ENCODE assay signal across 19 cellular contexts in genomic region chr17:10243905-10244844, GRCh38. TPM values are rescaled to one million over a fixed set of nuclear protein-coding genes. Genes with fewer than 3 reads are reported as not detected.
DNase-seq lines count a peak whose midpoint lies in the region; ATAC-seq and TF ChIP-seq lines count a peak whose summit lies in the region.
"Had no signal": no experiment of that assay in that cellular context is flagged by ENCODE, and none has a peak within 500 bp of the region (broad histone marks: within the 10 kb centered on the region; RNA-seq: fewer than 3 reads in every experiment).

No MANE protein-coding gene starts in this region.

- H3K9me3 ChIP-seq in osteoblast (ENCODE audit: low read depth, low read length) (no peaks in the 10 kb centered on the region), transverse colon (no peaks in the 10 kb centered on the region)

- DNase-seq in AG10803 (ENCODE audit: low read depth), result peak; percentile 72
- DNase-seq in LoVo (ENCODE audit: low spot score), result peak; percentile 16
- peak; percentile 10 to 56 for DNase-seq in foreskin keratinocyte
- peak; percentile 62 for DNase-seq in osteoblast (ENCODE audit: insufficient read length, low spot score, missing footprints)
- no peak for DNase-seq in NCI-H1694 (lab: John Stamatoyannopoulos, UW)
- no peak for DNase-seq in transverse colon
- DNase-seq in SW480 (ENCODE audit: low spot score), result no peak
- DNase-seq: activated CD8-positive, alpha-beta memory T cell treated with anti-CD3 and anti-CD28 coated beads, Interleukin-2, amount 50 U/mL, for 48 hours; effector memory CD8-positive, alpha-beta T cell; Kasumi-1; natural killer cell; NCI-H187 treated with DMSO at 0.1 percent for 48 hours; NCI-H774; stimulated activated CD4-positive, alpha-beta T cell treated with anti-CD3 and anti-CD28 coated beads, Interleukin-4, amount 100 ng/mL, for 4 hours; T-helper 9 cell had no signal

- intact Hi-C loops in transverse colon (cut with DNase I; ENCODE audit: low total_unique reads), result no loop called here

- ATAC-seq in foreskin keratinocyte (peak; percentile 79), GM21423 (IDR thresholded peaks at IDR 0.05; ENCODE audit: unreplicated experiment) (no peak)
- ATAC-seq: activated naive CD4-positive, alpha-beta T cell treated with anti-CD3 and anti-CD28 coated beads, Interleukin-2, amount 50 U/mL, for 72 hours; effector memory CD8-positive, alpha-beta T cell; natural killer cell; stimulated activated effector memory CD8-positive, alpha-beta T cell treated with anti-CD3 and anti-CD28 coated beads, Interleukin-12 subunit alpha, Interleukin-12 subunit beta, amount 100 ng/mL, for 72 hours had no signal

- WGBS in transverse colon (ENCODE audit: low coverage in 1 of 2), 2 donors, result 54 to 62% methylated on average over 7 to 12 of the region's 12 CpGs

- H3K27me3 ChIP-seq in foreskin keratinocyte (no peaks in the 10 kb centered on the region), osteoblast (ENCODE audit: insufficient read depth, low read length) (no peaks in the 10 kb centered on the region), transverse colon (no peaks in the 10 kb centered on the region)
- H3K27me3 ChIP-seq: cardiac muscle cell had no signal

- no peak overlapping the region for H3K4me2 ChIP-seq in osteoblast (ENCODE audit: insufficient read depth, low read length)

- in situ Hi-C loops in transverse colon (cut with MboI; ENCODE audit: low pct_ligation_motif_present in 1 of 4, low pct_unique_long_range_greater_than_20kb in 1 of 4, low sequenced_read_pairs in 3 of 4), result no loop called here

- no peak for TF ChIP-seq EP300 in transverse colon (IDR thresholded peaks at IDR 0.05; ENCODE audit: low read depth)

- H3K27ac ChIP-seq in foreskin keratinocyte (no peak overlapping the region), osteoblast (ENCODE audit: low read depth, low read length) (no peak overlapping the region), transverse colon (no peak overlapping the region)
- H3K27ac ChIP-seq: cardiac muscle cell had no signal

- H3K36me3 ChIP-seq in osteoblast (ENCODE audit: insufficient read depth, low read length) (no peaks in the 10 kb centered on the region), transverse colon (no peaks in the 10 kb centered on the region)
- H3K36me3 ChIP-seq: cardiac muscle cell had no signal

- no peak overlapping the region for H3K4me3 ChIP-seq in AG10803 (ENCODE audit: low read length)
- H3K4me3 ChIP-seq in osteoblast (ENCODE audit: insufficient read depth, low read length), result no peak overlapping the region
- H3K4me3 ChIP-seq in transverse colon, result no peak overlapping the region
- H3K4me3 ChIP-seq: cardiac muscle cell had no signal

- TF ChIP-seq CTCF in AG10803 (conservative IDR thresholded peaks at IDR 0.05; ENCODE audit: low read length), result no peak
- no peak for TF ChIP-seq CTCF in foreskin keratinocyte (conservative IDR thresholded peaks at IDR 0.05)
- TF ChIP-seq CTCF in osteoblast (IDR thresholded peaks at IDR 0.05; ENCODE audit: extremely low read depth, low read depth, low read length), result no peak
- no peak for TF ChIP-seq CTCF in transverse colon (IDR thresholded peaks at IDR 0.05)

- no peak overlapping the region for H2AFZ ChIP-seq in osteoblast (ENCODE audit: low read length)

- TF ChIP-seq POLR2A in transverse colon (IDR thresholded peaks at IDR 0.05), result no peak

- no peaks in the 10 kb centered on the region for H4K20me1 ChIP-seq in osteoblast (ENCODE audit: insufficient read depth, low read length)

- H3K4me1 ChIP-seq in foreskin keratinocyte, result no peaks in the 10 kb centered on the region
- no peaks in the 10 kb centered on the region for H3K4me1 ChIP-seq in osteoblast (ENCODE audit: insufficient read depth, low read length)
- H3K4me1 ChIP-seq in transverse colon, result no peaks in the 10 kb centered on the region

- no peaks in the 10 kb centered on the region for H3K79me2 ChIP-seq in osteoblast (ENCODE audit: insufficient read depth, low read length)

RNA-seq across cellular contexts. Expression of gene GAS7, which starts 45.8 kb away (rescaled TPM):
- total RNA-seq in foreskin keratinocyte, result 0.04 and 0.10 TPM in 2 replicates
- 0.07 and 0.11 TPM in 2 replicates for polyA plus RNA-seq in foreskin keratinocyte
- total RNA-seq in osteoblast, result 1.8 and 3.6 TPM in 2 replicates
- total RNA-seq in transverse colon, result 10 to 100 TPM in 3 of 4 donors, 1 to 10 TPM in 1; 9.2 to 59.1 (median 15.2) TPM

Comparison
In these comparisons a context has a peak if more than half of its experiments do, and no peak if none do; other contexts are left out.
1. DNase-seq: peak in AG10803 (single experiment), LoVo (single experiment), foreskin keratinocyte (2 of 2) and osteoblast (single experiment); none in NCI-H1694 (single experiment), transverse colon (single experiment) and SW480 (single experiment).